Comparison of ENCODE assay signal across 15 cellular contexts in the genomic region with DNA sequence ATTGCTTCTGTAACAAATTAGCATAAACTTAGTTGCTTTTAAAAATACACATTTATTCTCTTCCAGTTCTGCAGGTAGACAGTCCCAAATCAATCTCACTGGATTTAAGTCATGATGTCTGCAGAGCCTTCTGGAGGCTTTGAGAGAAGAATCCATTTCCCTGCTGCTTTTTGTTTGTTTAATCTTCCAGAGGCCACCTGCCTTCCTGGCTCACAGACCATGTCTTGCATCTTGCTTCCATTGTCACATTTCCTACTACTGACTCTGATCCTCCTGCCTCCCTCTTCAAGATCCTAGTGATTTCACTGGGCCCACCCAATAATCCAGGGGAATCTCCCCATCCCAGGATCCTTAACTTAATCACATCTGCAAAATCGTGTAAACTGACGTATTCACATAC.
DNase-seq lines count a peak whose midpoint lies in the region; ATAC-seq and TF ChIP-seq lines count a peak whose summit lies in the region.
"Had no signal": no experiment of that assay in that cellular context is flagged by ENCODE, and none has a peak within 500 bp of the region (broad histone marks: within the 10 kb centered on the region; RNA-seq: fewer than 3 reads in every experiment).

No MANE protein-coding gene starts in this region.

- no peak overlapping the region for H3K27ac Mint-ChIP-seq in WTC11
- H3K27ac Mint-ChIP-seq: CD4-positive, alpha-beta memory T cell; H9 had no signal

- peaks cover 26% of the 10 kb centered on the region for H3K4me1 Mint-ChIP-seq in WTC11

- peaks cover 10% of the 10 kb centered on the region; the same call in 1 of the 2 replicates for H3K27me3 Mint-ChIP-seq in WTC11 (ENCODE audit: low read depth)

- no peaks in the 10 kb centered on the region for H3K9me3 Mint-ChIP-seq in WTC11
- H3K9me3 Mint-ChIP-seq: CD4-positive, alpha-beta memory T cell; H9 had no signal

- CTCF ChIA-PET in WTC11 (lab: Charles Lee): no interaction called here

- no peaks in the 10 kb centered on the region for H3K36me3 Mint-ChIP-seq in WTC11
- H3K36me3 Mint-ChIP-seq: CD4-positive, alpha-beta memory T cell had no signal

- TF ChIP-seq CTCF in WTC11 (IDR thresholded peaks at IDR 0.05): no peak

- no peak overlapping the region for H3K4me3 Mint-ChIP-seq in WTC11
- H3K4me3 Mint-ChIP-seq: CD4-positive, alpha-beta memory T cell; H9 had no signal

- POLR2A ChIA-PET in WTC11 (lab: Charles Lee): no interaction called here

- ATAC-seq in WTC11 (peak; percentile 44), HG03439 (IDR thresholded peaks at IDR 0.05; ENCODE audit: unreplicated experiment) (no peak)

- DNase-seq in NCI-H1092 (lab: John Stamatoyannopoulos, UW) (peak; percentile 17), NCI-H146 (lab: John Stamatoyannopoulos, UW) (peak; percentile 88), NCI-H345 treated with DMSO at 0.1 percent for 48 hours (lab: John Stamatoyannopoulos, UW; ENCODE audit: unreplicated experiment) (peak; percentile 66), WTC11 (ENCODE audit: low spot score) (no peak), NAMALWA (ENCODE audit: low spot score) (no peak), kidney glomerular epithelial cell (lab: John Stamatoyannopoulos, UW) (no peak), midbrain (lab: John Stamatoyannopoulos, UW) (no peak)
- DNase-seq: BE2C; CD4-positive, alpha-beta memory T cell; H9; IMR-90; Kasumi-1; NCI-H2029 treated with DMSO at 0.1 percent for 48 hours; T-helper 2 cell had no signal

TF ChIP-seq in WTC11, 78 proteins besides CTCF, POLR2A, EP300 and RAD21:
- TF ChIP-seq ZNF121 (CRISPR knock-in tag; IDR thresholded peaks at IDR 0.05) (no peak), ZNF232 (CRISPR knock-in tag; IDR thresholded peaks at IDR 0.05) (no peak), OVOL2 (CRISPR knock-in tag; IDR thresholded peaks at IDR 0.05; ENCODE audit: borderline replicate concordance) (no peak), FOXP1 (CRISPR knock-in tag; IDR thresholded peaks at IDR 0.05; ENCODE audit: borderline replicate concordance) (no peak)

Comparison
In these comparisons a context has a peak if more than half of its experiments do, and no peak if none do; other contexts are left out.
1. DNase-seq: peak in NCI-H1092 (single experiment), NCI-H146 (single experiment) and NCI-H345 treated with DMSO at 0.1 percent for 48 hours (single experiment); none in WTC11 (single experiment), NAMALWA (single experiment), kidney glomerular epithelial cell (single experiment) and midbrain (single experiment).